In the genomic region with DNA sequence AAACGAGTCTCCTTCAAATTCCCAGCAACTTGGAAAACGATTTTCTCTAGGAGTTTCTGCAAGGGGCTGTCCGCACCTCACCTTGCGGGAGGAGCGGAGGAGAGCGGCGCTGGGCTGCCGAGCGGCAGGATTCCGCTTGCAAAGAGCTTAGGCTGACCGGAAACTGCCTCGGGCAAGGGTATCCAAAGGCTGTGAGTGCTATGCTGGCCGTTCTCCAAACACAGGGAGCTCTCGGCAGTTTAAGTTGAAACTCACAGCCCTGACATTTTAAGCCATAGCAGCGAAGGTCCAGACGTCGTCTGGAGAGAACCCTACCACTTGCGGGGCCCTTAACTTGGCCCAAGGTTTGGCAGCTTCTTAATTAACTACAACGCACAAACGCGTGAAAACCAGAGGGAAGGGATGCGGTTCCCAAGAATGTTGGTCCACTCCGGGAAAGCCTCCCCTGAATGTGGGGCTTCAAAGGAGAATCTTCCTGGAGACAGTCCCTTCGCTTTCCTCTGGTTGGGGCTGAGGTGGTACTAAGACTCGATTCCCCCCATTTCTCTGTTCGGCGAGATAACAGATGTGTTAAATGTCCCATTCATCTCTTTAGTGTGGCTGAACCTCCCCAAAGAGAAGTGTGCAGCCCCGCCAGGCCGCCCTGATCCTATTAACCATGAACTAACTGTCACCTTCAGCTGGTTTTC, we compare ENCODE assay signal across 15 cellular contexts. TPM values are rescaled to one million over a fixed set of nuclear protein-coding genes. Genes with fewer than 3 reads are reported as not detected.
DNase-seq lines count a peak whose midpoint lies in the region; ATAC-seq and TF ChIP-seq lines count a peak whose summit lies in the region.
"Had no signal": no experiment of that assay in that cellular context is flagged by ENCODE, and none has a peak within 500 bp of the region (broad histone marks: within the 10 kb centered on the region; RNA-seq: fewer than 3 reads in every experiment).

No MANE protein-coding gene starts in this region.

- H3K9ac ChIP-seq in ES-I3 (ENCODE audit: low read depth, low read length) (peak overlapping the region; percentile 24; the same call in 1 of the 2 replicates), iPS-20b (ENCODE audit: low read depth, low read length) (no peak overlapping the region)
- H3K9ac ChIP-seq: parathyroid adenoma had no signal

- no peak overlapping the region for H3K27ac ChIP-seq in CD4-positive, alpha-beta T cell (ENCODE audit: low read depth, low read length)
- H3K27ac ChIP-seq in iPS-20b (ENCODE audit: low read length), result no peak overlapping the region
- H3K27ac ChIP-seq: coronary artery, parathyroid adenoma had no signal

- peaks cover 93% of the 10 kb centered on the region for H3K27me3 ChIP-seq in CD4-positive, alpha-beta T cell (ENCODE audit: control insufficient read depth, insufficient read depth, low read length)
- H3K27me3 ChIP-seq in iPS-20b (ENCODE audit: insufficient read depth, low read length), result peaks cover 100% of the 10 kb centered on the region

- H3K4me1 Mint-ChIP-seq in CD4-positive, alpha-beta T cell (ENCODE audit: low read depth), result peaks cover 60% of the 10 kb centered on the region
- peaks cover 6% of the 10 kb centered on the region for H3K4me1 Mint-ChIP-seq in T-helper 2 cell treated with Interferon-gamma antibody and Interleukin-4, amounts not matched to agents 5 μg/mL and 100 μg/mL, for 36 hours (ENCODE audit: low read depth)

- peak overlapping the region; percentile 65 for H3K4me3 ChIP-seq in iPS-20b (ENCODE audit: low read length)
- H3K4me3 ChIP-seq: coronary artery had no signal

- no peaks in the 10 kb centered on the region for H3K9me3 Mint-ChIP-seq in CD4-positive, alpha-beta T cell
- peaks cover 8% of the 10 kb centered on the region for H3K9me3 Mint-ChIP-seq in T-helper 2 cell treated with Interferon-gamma antibody and Interleukin-4, amounts not matched to agents 5 μg/mL and 100 μg/mL, for 36 hours

- POLR2A ChIA-PET in CD4-positive, alpha-beta T cell (lab: Charles Lee), result no interaction called here

- peaks cover 14% of the 10 kb centered on the region for H3K9me3 ChIP-seq in CD4-positive, alpha-beta T cell (ENCODE audit: control insufficient read depth, low read length)
- no peaks in the 10 kb centered on the region for H3K9me3 ChIP-seq in ES-I3 (ENCODE audit: control insufficient read depth, insufficient read depth, low read length)
- no peaks in the 10 kb centered on the region; the same call in 1 of the 2 replicates for H3K9me3 ChIP-seq in iPS-20b (ENCODE audit: insufficient read depth, low read depth, low read length)

- DNase-seq in CD4-positive, alpha-beta T cell, result no peak
- peak; percentile 63 for DNase-seq in RPMI7951 (ENCODE audit: low read depth)
- DNase-seq in T-helper 2 cell treated with Interferon-gamma antibody and Interleukin-4, amounts not matched to agents 5 μg/mL and 100 μg/mL, for 36 hours (ENCODE audit: low spot score), result no peak
- DNase-seq: activated naive CD4-positive, alpha-beta T cell treated with Interleukin-2 at 50 U/mL for 16 hours; left ventricle myocardium superior; NCI-H2171 treated with DMSO at 0.1 percent for 48 hours had no signal

- H3K36me3 ChIP-seq in ES-I3 (ENCODE audit: insufficient read depth, low read length) (no peaks in the 10 kb centered on the region), iPS-20b (ENCODE audit: insufficient read depth, low read depth, low read length) (no peaks in the 10 kb centered on the region)

- peak overlapping the region; percentile 21 for H3K4me3 Mint-ChIP-seq in CD4-positive, alpha-beta T cell
- no peak overlapping the region for H3K4me3 Mint-ChIP-seq in T-helper 2 cell treated with Interferon-gamma antibody and Interleukin-4, amounts not matched to agents 5 μg/mL and 100 μg/mL, for 36 hours
- H3K4me3 Mint-ChIP-seq: B cell had no signal

- H3K36me3 Mint-ChIP-seq in CD4-positive, alpha-beta T cell (ENCODE audit: low read depth), result no peaks in the 10 kb centered on the region
- peaks cover 2% of the 10 kb centered on the region for H3K36me3 Mint-ChIP-seq in T-helper 2 cell treated with Interferon-gamma antibody and Interleukin-4, amounts not matched to agents 5 μg/mL and 100 μg/mL, for 36 hours (ENCODE audit: low read depth)

- H3K27ac Mint-ChIP-seq in CD4-positive, alpha-beta T cell, result no peak overlapping the region
- H3K27ac Mint-ChIP-seq in T-helper 2 cell treated with Interferon-gamma antibody and Interleukin-4, amounts not matched to agents 5 μg/mL and 100 μg/mL, for 36 hours, result no peak overlapping the region

- ATAC-seq in CD4-positive, alpha-beta T cell (ENCODE audit: poor library complexity), result no peak
- no peak for ATAC-seq in HG02852 (IDR thresholded peaks at IDR 0.05; ENCODE audit: unreplicated experiment)
- ATAC-seq in HG02885 (IDR thresholded peaks at IDR 0.05; ENCODE audit: poor library complexity, unreplicated experiment), result no peak
- no peak for ATAC-seq in GM19455 (IDR thresholded peaks at IDR 0.05; ENCODE audit: unreplicated experiment)
- ATAC-seq: left ventricle myocardium superior had no signal

- H3K27me3 Mint-ChIP-seq in CD4-positive, alpha-beta T cell, result peaks cover 90% of the 10 kb centered on the region
- peaks cover 85% of the 10 kb centered on the region for H3K27me3 Mint-ChIP-seq in T-helper 2 cell treated with Interferon-gamma antibody and Interleukin-4, amounts not matched to agents 5 μg/mL and 100 μg/mL, for 36 hours (ENCODE audit: low read depth)

- H3K4me1 ChIP-seq in ES-I3 (ENCODE audit: insufficient read depth, low read length) (peaks cover 9% of the 10 kb centered on the region), iPS-20b (ENCODE audit: insufficient read depth, low read length) (peaks cover 30% of the 10 kb centered on the region)
- H3K4me1 ChIP-seq: parathyroid adenoma had no signal

- CTCF ChIA-PET in CD4-positive, alpha-beta T cell (lab: Charles Lee), result interaction anchor here (1.1 kb wide), 1 partner anchor 28 kb away, joined by 3 read pairs; no protein-coding TSS in a partner anchor

- intact Hi-C loops in CD4-positive, alpha-beta T cell (cut with DNase I, micrococcal nuclease), result no loop called here

- no peak for TF ChIP-seq CTCF in CD4-positive, alpha-beta T cell (IDR thresholded peaks at IDR 0.05)

RNA-seq across cellular contexts. Expression of a gene that starts 1.1 kb away (rescaled TPM):
- total RNA-seq in CD4-positive, alpha-beta T cell, result under 1 TPM; 0.17 to 0.19 TPM
- not detected in 2 replicates for total RNA-seq in RPMI7951 (2014; rRNA removed; shearing (Covaris generic))
- total RNA-seq: B cell, fibroblast of villous mesenchyme, left ventricle myocardium superior had no signal
